In the genomic region with DNA sequence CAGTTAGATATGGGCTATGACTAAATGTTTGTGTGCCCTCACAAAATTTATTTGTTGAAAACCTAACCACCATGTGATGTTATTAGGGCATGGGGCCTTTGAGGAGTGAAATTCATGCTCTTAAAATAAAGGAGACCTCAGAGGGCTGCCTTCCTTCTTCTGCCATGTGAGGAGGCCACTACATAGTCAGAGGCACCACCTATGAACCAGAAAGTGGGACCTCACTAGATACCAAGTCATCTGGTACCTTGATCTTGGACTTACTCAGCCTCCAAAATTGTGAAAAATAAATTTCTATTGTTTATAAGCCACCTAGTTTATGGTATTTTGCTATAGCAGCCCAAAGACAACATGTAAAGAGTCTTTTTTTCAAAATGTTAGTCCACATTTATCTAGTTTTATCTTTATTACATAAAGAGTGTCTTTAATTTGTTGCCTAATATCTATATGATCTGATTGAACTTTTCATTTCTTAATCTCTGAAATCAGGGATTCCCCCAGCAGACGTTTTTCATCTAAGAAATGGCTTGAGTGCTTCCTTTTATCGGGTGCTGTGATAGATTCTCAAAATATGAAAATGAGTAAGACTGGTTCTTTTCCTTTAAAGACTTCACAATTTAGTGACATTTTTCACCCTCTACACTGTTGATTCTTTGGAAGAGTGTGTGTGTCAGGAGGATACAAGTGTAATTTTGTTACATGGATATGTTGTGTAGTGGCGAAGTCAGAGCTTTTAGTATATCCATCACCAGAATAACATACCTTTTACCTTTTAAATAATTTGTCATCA, we compare ENCODE assay signal across 13 cellular contexts. TPM values are rescaled to one million over a fixed set of nuclear protein-coding genes. Genes with fewer than 3 reads are reported as not detected.
"Had no signal": no experiment of that assay in that cellular context is flagged by ENCODE, and none has a peak within 500 bp of the region (broad histone marks: within the 10 kb centered on the region; RNA-seq: fewer than 3 reads in every experiment).

No MANE protein-coding gene starts in this region.

- DNase-seq: activated CD8-positive, alpha-beta memory T cell treated with anti-CD3 and anti-CD28 coated beads, Interleukin-2, amount 10 ng/mL, durations not matched to agents 7 days and 5 days; left cardiac atrium; midbrain; pancreas; Right ventricle myocardium superior; spleen; transverse colon had no signal

- H3K9me3 ChIP-seq: ascending aorta, gastroesophageal sphincter, pancreas, spleen, transverse colon, vagina had no signal

- H3K27me3 ChIP-seq: ascending aorta, gastroesophageal sphincter, pancreas, spleen, transverse colon, vagina had no signal

- H3K4me1 ChIP-seq: ascending aorta, gastroesophageal sphincter, pancreas, spleen, transverse colon, vagina had no signal

- H3K27ac ChIP-seq: ascending aorta, gastroesophageal sphincter, pancreas, spleen, transverse colon, vagina had no signal

- FAIRE-seq: bronchial epithelial cell, pancreas had no signal

- H3K27me3 Mint-ChIP-seq: activated CD8-positive, alpha-beta memory T cell treated with anti-CD3 and anti-CD28 coated beads, Interleukin-2, amount 10 ng/mL, durations not matched to agents 7 days and 5 days had no signal

- H3K4me3 Mint-ChIP-seq: activated CD8-positive, alpha-beta memory T cell treated with anti-CD3 and anti-CD28 coated beads, Interleukin-2, amount 10 ng/mL, durations not matched to agents 7 days and 5 days had no signal

- ATAC-seq: activated CD8-positive, alpha-beta memory T cell treated with anti-CD3 and anti-CD28 coated beads, Interleukin-2, amount 10 ng/mL, durations not matched to agents 7 days and 5 days; gastroesophageal sphincter; left cardiac atrium; pancreas; sciatic nerve had no signal

- H3K4me3 ChIP-seq: ascending aorta, gastroesophageal sphincter, lung, pancreas, spleen, transverse colon, vagina had no signal

- H3K27ac Mint-ChIP-seq: activated CD8-positive, alpha-beta memory T cell treated with anti-CD3 and anti-CD28 coated beads, Interleukin-2, amount 10 ng/mL, durations not matched to agents 7 days and 5 days had no signal

RNA-seq across cellular contexts. Expression of gene OSGEPL1, which starts 55.9 kb away (rescaled TPM):
- total RNA-seq: ascending aorta had no signal
